Comparison of ENCODE assay signal across 14 cellular contexts in the genomic region with DNA sequence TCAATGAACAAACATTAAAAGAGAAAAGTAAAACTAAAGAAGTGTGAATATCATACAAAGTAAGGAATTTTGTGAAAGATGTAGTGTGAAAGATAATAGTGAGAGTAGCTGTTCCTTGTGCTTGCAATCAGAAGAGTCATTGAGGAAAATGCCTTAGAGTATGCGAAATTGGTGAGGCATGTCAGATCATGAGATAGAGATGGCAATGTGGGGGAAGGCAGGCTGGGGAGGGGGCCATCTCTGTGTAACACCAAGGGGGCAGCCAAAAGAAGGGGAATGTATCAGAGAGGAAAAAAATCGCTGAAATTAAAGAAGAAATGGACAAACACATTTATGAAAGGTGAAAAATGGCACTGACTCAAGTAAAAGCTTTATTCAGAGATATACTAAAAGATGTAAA. TPM values are rescaled to one million over a fixed set of nuclear protein-coding genes. Genes with fewer than 3 reads are reported as not detected.
A peak's percentile ranks its signal among the peaks of the same experiment; 100 is the strongest.
DNase-seq lines count a peak whose midpoint lies in the region; ATAC-seq and TF ChIP-seq lines count a peak whose summit lies in the region.
"Had no signal": no experiment of that assay in that cellular context is flagged by ENCODE, and none has a peak within 500 bp of the region (broad histone marks: within the 10 kb centered on the region; RNA-seq: fewer than 3 reads in every experiment).

No MANE protein-coding gene starts in this region.

- ATAC-seq in GM19463 (IDR thresholded peaks at IDR 0.05; ENCODE audit: unreplicated experiment) (no peak), GM21717 (IDR thresholded peaks at IDR 0.05; ENCODE audit: unreplicated experiment) (no peak)
- ATAC-seq: GM12878 had no signal

- H3K27me3 Mint-ChIP-seq in dendritic cell treated with granulocyte-macrophage colony-stimulating factor and Interleukin-4, amounts not matched to agents 40 ng/mL and 50 ng/mL, for 4 days: no peaks in the 10 kb centered on the region
- H3K27me3 Mint-ChIP-seq: CD4-positive, alpha-beta T cell had no signal

- peaks cover 41% of the 10 kb centered on the region for H3K4me1 Mint-ChIP-seq in dendritic cell treated with granulocyte-macrophage colony-stimulating factor and Interleukin-4, amounts not matched to agents 40 ng/mL and 50 ng/mL, for 4 days (ENCODE audit: low read depth)

- DNase-seq in PC-9: no peak
- DNase-seq in dedifferentiated amniotic fluid mesenchymal stem cell (ENCODE audit: extremely low spot score): no peak
- DNase-seq: CD4-positive, alpha-beta T cell; DMS79; HFFc6; KBM-7 had no signal

- H4K20me1 ChIP-seq in BLaER1 treated with 17β-estradiol and CSF1 and Interleukin-3, amounts not matched to agents 10 nM and 100 nM: no peaks in the 10 kb centered on the region
- no peaks in the 10 kb centered on the region for H4K20me1 ChIP-seq in PC-9 (ENCODE audit: insufficient read depth)
- H4K20me1 ChIP-seq: BLaER1 had no signal

- H3K27ac Mint-ChIP-seq in dendritic cell treated with granulocyte-macrophage colony-stimulating factor and Interleukin-4, amounts not matched to agents 40 ng/mL and 50 ng/mL, for 4 days: peak overlapping the region; percentile 81
- H3K27ac Mint-ChIP-seq: CD4-positive, alpha-beta T cell had no signal

- H3K36me3 ChIP-seq in BLaER1 treated with 17β-estradiol and CSF1 and Interleukin-3, amounts not matched to agents 10 nM and 100 nM: no peaks in the 10 kb centered on the region
- H3K36me3 ChIP-seq in PC-9 (ENCODE audit: low read depth): no peaks in the 10 kb centered on the region
- no peaks in the 10 kb centered on the region for H3K36me3 ChIP-seq in subcutaneous abdominal adipose tissue (ENCODE audit: control insufficient read depth in 5 of 5, insufficient read depth in 5 of 5, low read length in 5 of 5)
- H3K36me3 ChIP-seq: BLaER1 had no signal

- peak overlapping the region in 6 of 11 experiments; percentile 53 to 87 (median 64); a peak in 8 of 22 replicates for H3K4me2 ChIP-seq in BLaER1 treated with 17β-estradiol and CSF1 and Interleukin-3, amounts not matched to agents 10 nM and 100 nM
- no peak overlapping the region for H3K4me2 ChIP-seq in PC-9
- H3K4me2 ChIP-seq: BLaER1 had no signal

- no peak overlapping the region for H3K9ac ChIP-seq in BLaER1 treated with 17β-estradiol and CSF1 and Interleukin-3, amounts not matched to agents 10 nM and 100 nM
- H3K9ac ChIP-seq in subcutaneous abdominal adipose tissue (ENCODE audit: low read length in 5 of 5): no peak overlapping the region
- H3K9ac ChIP-seq: BLaER1 had no signal

- H3F3A ChIP-seq in PC-9 (ENCODE audit: insufficient read depth, low read depth): no peaks in the 10 kb centered on the region; the same call in 1 of the 2 replicates

- peak overlapping the region in 2 of 11 experiments; percentile 28 to 29; a peak in 2 of 22 replicates for H3K27ac ChIP-seq in BLaER1 treated with 17β-estradiol and CSF1 and Interleukin-3, amounts not matched to agents 10 nM and 100 nM
- H3K27ac ChIP-seq in PC-9 (no peak overlapping the region), subcutaneous abdominal adipose tissue (ENCODE audit: low read depth, low read length) (peak overlapping the region; percentile 72)
- H3K27ac ChIP-seq: 22Rv1, BLaER1 had no signal

- no peak overlapping the region for H3K4me3 Mint-ChIP-seq in dendritic cell treated with granulocyte-macrophage colony-stimulating factor and Interleukin-4, amounts not matched to agents 40 ng/mL and 50 ng/mL, for 4 days
- H3K4me3 Mint-ChIP-seq: CD4-positive, alpha-beta T cell; HFFc6 had no signal

- H3K9me3 ChIP-seq in BLaER1 treated with 17β-estradiol and CSF1 and Interleukin-3, amounts not matched to agents 10 nM and 100 nM (replicated peaks in 1 of 11): peaks cover 0 to 12% (median 8%) of the 10 kb centered on the region in 11 experiments; a peak in 14 of 22 replicates
- H3K9me3 ChIP-seq in PC-9 (ENCODE audit: insufficient read depth, low read depth) (no peaks in the 10 kb centered on the region), subcutaneous abdominal adipose tissue (ENCODE audit: control insufficient read depth in 5 of 5, low read length in 5 of 5) (peaks cover 0 to 5% (median 3%) of the 10 kb centered on the region in 5 donors)
- H3K9me3 ChIP-seq: BLaER1 had no signal

- intact Hi-C loops in PC-9 (cut with micrococcal nuclease; ENCODE audit: unreplicated experiment): no loop called here
- intact Hi-C loops in dendritic cell treated with granulocyte-macrophage colony-stimulating factor and Interleukin-4, amounts not matched to agents 40 ng/mL and 50 ng/mL, for 4 days (cut with micrococcal nuclease): loop anchor here (5.0 kb wide), 1 partner anchor 68 kb away; no protein-coding TSS in a partner anchor

- CTCF ChIA-PET in PC-9 (lab: Charles Lee): interaction anchor here (0.6 kb wide), 1 partner anchor 456 kb away, joined by 3 read pairs; no protein-coding TSS in a partner anchor

- no TSS peak for BruUV-seq in PC-9 (replicated peaks; lab: Mats Ljungman, UMichigan)

- no peaks in the 10 kb centered on the region for H3K27me3 ChIP-seq in BLaER1 treated with 17β-estradiol and CSF1 and Interleukin-3, amounts not matched to agents 10 nM and 100 nM
- no peaks in the 10 kb centered on the region for H3K27me3 ChIP-seq in PC-9 (ENCODE audit: insufficient read depth, low read depth)
- no peaks in the 10 kb centered on the region for H3K27me3 ChIP-seq in subcutaneous abdominal adipose tissue (ENCODE audit: control insufficient read depth in 5 of 5, insufficient read depth in 4 of 5, low read length in 5 of 5)
- H3K27me3 ChIP-seq: BLaER1 had no signal

- H3K4me3 ChIP-seq in BLaER1 treated with 17β-estradiol and CSF1 and Interleukin-3, amounts not matched to agents 10 nM and 100 nM: no peak overlapping the region
- no peak overlapping the region for H3K4me3 ChIP-seq in PC-9
- H3K4me3 ChIP-seq in subcutaneous abdominal adipose tissue (ENCODE audit: low read depth in 1 of 5, low read length in 5 of 5): no peak overlapping the region
- H3K4me3 ChIP-seq: BLaER1, GM12878 had no signal

- H3K9me3 Mint-ChIP-seq in dendritic cell treated with granulocyte-macrophage colony-stimulating factor and Interleukin-4, amounts not matched to agents 40 ng/mL and 50 ng/mL, for 4 days: peaks cover 6% of the 10 kb centered on the region
- H3K9me3 Mint-ChIP-seq: CD4-positive, alpha-beta T cell had no signal

- peaks cover 30 to 69% (median 54%) of the 10 kb centered on the region in 10 experiments for H3K4me1 ChIP-seq in BLaER1 treated with 17β-estradiol and CSF1 and Interleukin-3, amounts not matched to agents 10 nM and 100 nM
- 0 out of 2 replicates have a peak, but pooled peaks cover 21% of the 10 kb centered on the region for H3K4me1 ChIP-seq in PC-9 (replicated peaks; ENCODE audit: insufficient read depth)
- H3K4me1 ChIP-seq in subcutaneous abdominal adipose tissue (ENCODE audit: control insufficient read depth in 5 of 5, insufficient read depth in 5 of 5, low read length in 5 of 5): peaks cover 0 to 34% (median 15%) of the 10 kb centered on the region in 5 donors

- TF ChIP-seq CTCF in PC-9 (conservative IDR thresholded peaks at IDR 0.05): no peak

- 0 out of 2 replicates have a peak overlapping the region, but pooled peaks have one; percentile 54 for H2AFZ ChIP-seq in PC-9

- POLR2A ChIA-PET in PC-9 (lab: Charles Lee; ENCODE audit: unreplicated experiment): no interaction called here

- peaks cover 5% of the 10 kb centered on the region for H3K36me3 Mint-ChIP-seq in dendritic cell treated with granulocyte-macrophage colony-stimulating factor and Interleukin-4, amounts not matched to agents 40 ng/mL and 50 ng/mL, for 4 days (ENCODE audit: low read depth)

- H3K79me2 ChIP-seq in PC-9 (ENCODE audit: low read depth): no peaks in the 10 kb centered on the region

- no peaks in the 10 kb centered on the region for H3K9me2 ChIP-seq in PC-9 (ENCODE audit: insufficient read depth)

RNA-seq across cellular contexts. Expression of a gene that starts 19.6 kb away (rescaled TPM):
- 2.7 and 2.9 TPM in 2 replicates for total RNA-seq in PC-9 (2021)
